ENCODE assay signal across 17 cellular contexts in the genomic region with DNA sequence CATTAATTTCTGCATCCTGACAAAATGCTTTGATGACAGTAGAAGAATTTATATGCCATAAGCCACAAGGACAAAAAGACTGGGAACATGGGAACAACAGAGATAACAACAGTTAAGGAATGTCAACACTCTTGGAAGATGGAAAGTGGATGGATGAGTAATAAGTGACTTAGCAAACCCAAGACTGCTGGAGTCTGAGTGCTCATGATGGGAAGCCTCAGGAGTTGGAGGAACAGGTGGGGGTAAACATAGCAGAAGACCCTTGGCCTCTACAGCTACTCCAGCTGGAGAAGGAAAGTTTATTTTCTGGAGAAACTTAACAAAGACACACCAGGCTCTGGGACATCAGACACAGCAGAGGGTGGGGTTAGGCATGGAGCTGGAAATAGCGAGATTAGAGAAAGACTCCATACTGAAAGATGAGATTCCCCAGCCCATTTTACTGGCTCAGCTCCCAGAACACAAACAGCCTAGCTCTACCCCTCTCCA. TPM values are rescaled to one million over a fixed set of nuclear protein-coding genes. Genes with fewer than 3 reads are reported as not detected.
DNase-seq lines count a peak whose midpoint lies in the region; ATAC-seq, FAIRE-seq and TF ChIP-seq lines count a peak whose summit lies in the region.
"Had no signal": no experiment of that assay in that cellular context is flagged by ENCODE, and none has a peak within 500 bp of the region (broad histone marks: within the 10 kb centered on the region; RNA-seq: fewer than 3 reads in every experiment).

No MANE protein-coding gene starts in this region.

- peak; percentile 85 for FAIRE-seq in A204.1 (lab: Jason Lieb, UNC)

- no peak for TF ChIP-seq CTCF in left ventricle myocardium inferior (IDR thresholded peaks at IDR 0.05; ENCODE audit: borderline replicate concordance)

- H3K9me3 ChIP-seq in left ventricle myocardium inferior (replicated peaks), result no peaks in the 10 kb centered on the region

- ATAC-seq in GM18867 (IDR thresholded peaks at IDR 0.05; ENCODE audit: unreplicated experiment), result no peak
- ATAC-seq in HG02798 (IDR thresholded peaks at IDR 0.05; ENCODE audit: poor library complexity, unreplicated experiment), result no peak
- ATAC-seq: activated T-helper 17 cell treated with anti-CD3 and anti-CD28 coated beads, Interleukin-2, amount 50 U/mL, for 72 hours had no signal

- H3K36me3 ChIP-seq in left ventricle myocardium inferior, result no peaks in the 10 kb centered on the region

- H3K4me1 ChIP-seq in left ventricle myocardium inferior, result peaks cover 49% of the 10 kb centered on the region

- no peak overlapping the region for H3K4me3 ChIP-seq in left ventricle myocardium inferior

- H3K27ac ChIP-seq in left ventricle myocardium inferior (replicated peaks), result peak overlapping the region; percentile 39

- intact Hi-C loops in left ventricle myocardium inferior (cut with micrococcal nuclease), result no loop called here

- H3K27me3 ChIP-seq in left ventricle myocardium inferior (ENCODE audit: low read depth), result no peaks in the 10 kb centered on the region

- peak; percentile 55 for DNase-seq in GM04503 (ENCODE audit: low read depth)
- DNase-seq in amniotic epithelial cell (ENCODE audit: low read depth), result peak; percentile 82
- DNase-seq in left ventricle myocardium inferior, result no peak
- no peak for DNase-seq in NCI-H2081 treated with DMSO at 0.1 percent for 48 hours (lab: John Stamatoyannopoulos, UW)
- DNase-seq in NCI-H2107 (lab: John Stamatoyannopoulos, UW), result no peak
- DNase-seq: activated CD4-positive, alpha-beta T cell treated with anti-CD3 and anti-CD28 coated beads, Interleukin-2, amount 50 U/mL, for 1 hour; GOT3; NCI-H345; OCI-M1; stimulated activated CD4-positive, alpha-beta T cell treated with anti-CD3 and anti-CD28 coated beads, Interleukin-2, amount 100 ng/mL, for 24 hours had no signal

RNA-seq across cellular contexts. Expression of gene G0S2, which starts 13.6 kb away (rescaled TPM):
- 307 TPM for total RNA-seq in left ventricle myocardium inferior
- total RNA-seq: B cell had no signal

RNA-seq across cellular contexts. Expression of gene HSD11B1, which starts 15.9 kb away (rescaled TPM):
- 4.1 TPM for total RNA-seq in left ventricle myocardium inferior
- total RNA-seq: B cell, HT-29, progenitor cell of endocrine pancreas had no signal

RNA-seq across cellular contexts. Expression of gene LAMB3, which starts 36.6 kb away (rescaled TPM):
- total RNA-seq in left ventricle myocardium inferior, result 6.5 TPM

Comparison
In these comparisons a context has a peak if more than half of its experiments do, and no peak if none do; other contexts are left out.
1. DNase-seq: peak in GM04503 (single experiment) and amniotic epithelial cell (single experiment); none in left ventricle myocardium inferior (single experiment), NCI-H2081 treated with DMSO at 0.1 percent for 48 hours (single experiment) and NCI-H2107 (single experiment).